ENCODE assay signal across 5 cellular contexts in the genomic region with DNA sequence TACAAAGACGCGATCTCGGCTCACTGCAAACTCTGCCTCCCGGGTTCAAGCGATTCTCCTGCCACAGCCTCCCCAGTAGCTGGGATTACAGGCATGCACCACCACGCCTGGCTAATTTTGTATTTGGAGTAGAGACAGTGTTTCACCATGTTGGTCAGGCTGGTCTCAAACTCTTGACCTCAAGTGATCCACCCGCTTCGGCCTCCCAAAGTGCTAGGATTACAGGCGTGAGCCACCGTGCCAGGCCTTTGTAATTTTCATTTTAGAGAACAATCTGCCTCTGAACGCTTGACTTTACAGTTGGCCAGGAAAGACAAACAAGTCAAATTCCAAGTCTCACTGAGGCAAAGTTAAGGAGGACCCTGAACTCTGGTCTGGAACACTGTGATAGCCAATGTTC. TPM values are rescaled to one million over a fixed set of nuclear protein-coding genes. Genes with fewer than 3 reads are reported as not detected.
"Had no signal": no experiment of that assay in that cellular context is flagged by ENCODE, and none has a peak within 500 bp of the region (broad histone marks: within the 10 kb centered on the region; RNA-seq: fewer than 3 reads in every experiment).

No MANE protein-coding gene starts in this region.

RNA-seq across cellular contexts. Expression of a gene that starts 31.1 kb away (rescaled TPM):
- total RNA-seq: suprapubic skin, temporal lobe, thoracic aorta, urinary bladder, vagina had no signal

RNA-seq across cellular contexts. Expression of a gene that starts 50.3 kb away (rescaled TPM):
- total RNA-seq: urinary bladder, vagina had no signal
